In genomic region chr12:62632521-62632920, GRCh38 we compare ENCODE assay signal across 8 cellular contexts.
DNase-seq lines count a peak whose midpoint lies in the region; ATAC-seq, FAIRE-seq and TF ChIP-seq lines count a peak whose summit lies in the region.

No MANE protein-coding gene starts in this region.

- peak; percentile 64 for DNase-seq in activated effector memory CD4-positive, alpha-beta T cell treated with anti-CD3 and anti-CD28 coated beads, Interleukin-2, amount 50 U/mL, for 16 hours
- no peak for DNase-seq in activated effector memory CD4-positive, alpha-beta T cell treated with Interleukin-2 at 50 U/mL for 16 hours
- DNase-seq in SJSA1 (ENCODE audit: low read depth in 1 of 2, low spot score in 2 of 2) (peak in 1 of 2 experiments; percentile 18), epidermal melanocyte (ENCODE audit: insufficient read length, low spot score) (peak; percentile 85), transverse colon (peak; percentile 35), D721Med (ENCODE audit: insufficient read length, low spot score) (no peak)

- no peak overlapping the region for H3K27ac ChIP-seq in SJSA1
- no peak overlapping the region for H3K27ac ChIP-seq in mesodermal cell (ENCODE audit: low read depth, low read length, severe bottlenecking)
- peak overlapping the region; percentile 44 to 73 (median 58) for H3K27ac ChIP-seq in transverse colon

- H3K9me3 ChIP-seq in SJSA1 (replicated peaks) (no peaks in the 10 kb centered on the region), mesodermal cell (ENCODE audit: control insufficient read depth, low read length) (no peaks in the 10 kb centered on the region), transverse colon (no peaks in the 10 kb centered on the region)

- H3K36me3 ChIP-seq in SJSA1 (no peaks in the 10 kb centered on the region), mesodermal cell (ENCODE audit: control insufficient read depth, insufficient read depth, low read length) (no peaks in the 10 kb centered on the region), transverse colon (no peaks in the 10 kb centered on the region)

- no peak for FAIRE-seq in D721Med (lab: Jason Lieb, UNC)

- no peak for TF ChIP-seq EP300 in transverse colon (IDR thresholded peaks at IDR 0.05; ENCODE audit: low read depth)

- H3K4me1 ChIP-seq in SJSA1 (replicated peaks): peaks cover 34% of the 10 kb centered on the region
- H3K4me1 ChIP-seq in mesodermal cell (ENCODE audit: control insufficient read depth, insufficient read depth, low read length, poor library complexity, severe bottlenecking): peaks cover 2% of the 10 kb centered on the region
- H3K4me1 ChIP-seq in transverse colon: peaks cover 0 to 18% (median 13%) of the 10 kb centered on the region in 4 donors

- TF ChIP-seq POLR2A in transverse colon (IDR thresholded peaks at IDR 0.05): no peak

- TF ChIP-seq CTCF in transverse colon (IDR thresholded peaks at IDR 0.05) (no peak), D721Med (IDR thresholded peaks at IDR 0.05; ENCODE audit: insufficient read depth, missing control alignments) (no peak)

- peak; percentile 51 for ATAC-seq in HG02759 (IDR thresholded peaks at IDR 0.05; ENCODE audit: unreplicated experiment)

- H3K4me3 ChIP-seq in SJSA1: peak overlapping the region; percentile 39
- H3K4me3 ChIP-seq in mesodermal cell (ENCODE audit: extremely low read depth, insufficient read depth, low read length, poor library complexity, severe bottlenecking): peak overlapping the region; percentile 36
- peak overlapping the region; percentile 43 to 59 (median 48) for H3K4me3 ChIP-seq in transverse colon

- H3K27me3 ChIP-seq in SJSA1 (replicated peaks) (no peaks in the 10 kb centered on the region), transverse colon (peaks cover 17% of the 10 kb centered on the region)

- intact Hi-C loops in transverse colon (cut with DNase I; ENCODE audit: low total_unique reads): no loop called here

- in situ Hi-C loops in transverse colon (cut with MboI; ENCODE audit: low pct_ligation_motif_present in 1 of 4, low pct_unique_long_range_greater_than_20kb in 1 of 4, low sequenced_read_pairs in 3 of 4): no loop called here

- WGBS in mesodermal cell (ENCODE audit: insufficient coverage in 2 of 2), 2 experiments: 29 to 36% methylated on average over 11 to 16 of the region's 17 CpGs
- 0 to 11% methylated on average over 1 to 8 of the region's 17 CpGs for WGBS in transverse colon (ENCODE audit: low coverage in 1 of 2), 2 donors

Comparison
In these comparisons a context has a peak if more than half of its experiments do, and no peak if none do; other contexts are left out.
1. DNase-seq: peak in activated effector memory CD4-positive, alpha-beta T cell treated with anti-CD3 and anti-CD28 coated beads, Interleukin-2, amount 50 U/mL, for 16 hours (single experiment), epidermal melanocyte (single experiment) and transverse colon (single experiment); none in activated effector memory CD4-positive, alpha-beta T cell treated with Interleukin-2 at 50 U/mL for 16 hours (single experiment) and D721Med (single experiment).
2. H3K27ac ChIP-seq: peak in transverse colon (4 of 4); none in SJSA1 (single experiment) and mesodermal cell (single experiment).
3. Peak in every context shown above with its lines, with median percentiles within 50 percentile points of each other: H3K4me3 ChIP-seq.